Comparison of ENCODE assay signal across 13 cellular contexts in the genomic region with DNA sequence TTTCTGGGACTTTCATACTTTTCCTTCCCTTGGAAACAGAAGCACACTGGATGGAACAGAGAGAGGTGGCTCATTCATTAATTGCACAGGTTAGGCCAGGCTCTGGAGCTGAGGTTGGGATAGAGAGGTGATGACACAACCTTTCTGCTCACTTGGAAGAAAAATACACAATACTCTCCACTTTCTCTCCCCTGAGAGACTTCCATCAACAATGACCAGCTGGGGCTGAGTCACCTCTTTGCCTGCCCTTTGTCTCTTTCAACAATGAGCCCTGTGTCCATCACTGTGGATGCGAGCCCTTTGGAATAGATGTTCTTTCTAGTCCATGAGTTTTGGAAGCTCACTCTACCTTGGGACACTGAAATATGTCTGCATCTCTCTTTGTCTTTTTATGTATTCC. TPM values are rescaled to one million over a fixed set of nuclear protein-coding genes. Genes with fewer than 3 reads are reported as not detected.
DNase-seq lines count a peak whose midpoint lies in the region; ATAC-seq, FAIRE-seq and TF ChIP-seq lines count a peak whose summit lies in the region.
"Had no signal": no experiment of that assay in that cellular context is flagged by ENCODE, and none has a peak within 500 bp of the region (broad histone marks: within the 10 kb centered on the region; RNA-seq: fewer than 3 reads in every experiment).

No MANE protein-coding gene starts in this region.

- no peak overlapping the region for H3K4me3 ChIP-seq in astrocyte of the spinal cord (ENCODE audit: low read depth, low read length)

- no peak for TF ChIP-seq CTCF in astrocyte of the spinal cord (IDR thresholded peaks at IDR 0.05; ENCODE audit: low read depth, low read length)

- no peaks in the 10 kb centered on the region for H3K27me3 Mint-ChIP-seq in activated T-cell treated with anti-CD3 and anti-CD28 coated beads, Interleukin-2, amount 50 U/mL, for 24 hours
- no peaks in the 10 kb centered on the region for H3K27me3 Mint-ChIP-seq in activated T-cell treated with anti-CD3 and anti-CD28 coated beads, Interleukin-2, amount 50 U/mL, for 4 hours (ENCODE audit: low read depth)
- H3K27me3 Mint-ChIP-seq: activated B cell treated with CpG ODN at 0.5 μM for 24 hours; activated naive CD8-positive, alpha-beta T cell treated with anti-CD3 and anti-CD28 coated beads for 36 hours had no signal

- no peak for ATAC-seq in activated T-cell treated with anti-CD3 and anti-CD28 coated beads, Interleukin-2, amount 50 U/mL, for 4 hours
- no peak for ATAC-seq in HG03571 (IDR thresholded peaks at IDR 0.05; ENCODE audit: unreplicated experiment)
- ATAC-seq: right cardiac atrium; stimulated activated naive CD8-positive, alpha-beta T cell treated with anti-CD3 and anti-CD28 coated beads, Interleukin-15, Interleukin-2, amounts not matched to agents 100 U/mL and 50 U/mL, for 24 hours had no signal

- FAIRE-seq in urothelium cell line (lab: Jason Lieb, UNC), result no peak

- no peaks in the 10 kb centered on the region for H3K9me3 Mint-ChIP-seq in activated T-cell treated with anti-CD3 and anti-CD28 coated beads, Interleukin-2, amount 50 U/mL, for 24 hours
- H3K9me3 Mint-ChIP-seq in activated T-cell treated with anti-CD3 and anti-CD28 coated beads, Interleukin-2, amount 50 U/mL, for 4 hours, result no peaks in the 10 kb centered on the region
- H3K9me3 Mint-ChIP-seq: activated B cell treated with CpG ODN at 0.5 μM for 24 hours; activated naive CD8-positive, alpha-beta T cell treated with anti-CD3 and anti-CD28 coated beads for 36 hours had no signal

- no peak overlapping the region for H3K4me3 Mint-ChIP-seq in activated T-cell treated with anti-CD3 and anti-CD28 coated beads, Interleukin-2, amount 50 U/mL, for 24 hours
- no peak overlapping the region for H3K4me3 Mint-ChIP-seq in activated T-cell treated with anti-CD3 and anti-CD28 coated beads, Interleukin-2, amount 50 U/mL, for 4 hours
- H3K4me3 Mint-ChIP-seq: activated B cell treated with CpG ODN at 0.5 μM for 24 hours; activated naive CD8-positive, alpha-beta T cell treated with anti-CD3 and anti-CD28 coated beads for 36 hours had no signal

- in situ Hi-C loops in astrocyte of the spinal cord (cut with HindIII; ENCODE audit: low sequenced_read_pairs), result no loop called here

- peak overlapping the region; percentile 17 for H3K27ac Mint-ChIP-seq in activated T-cell treated with anti-CD3 and anti-CD28 coated beads, Interleukin-2, amount 50 U/mL, for 24 hours
- H3K27ac Mint-ChIP-seq: activated B cell treated with CpG ODN at 0.5 μM for 24 hours; activated naive CD8-positive, alpha-beta T cell treated with anti-CD3 and anti-CD28 coated beads for 36 hours had no signal

- H3K36me3 Mint-ChIP-seq in activated T-cell treated with anti-CD3 and anti-CD28 coated beads, Interleukin-2, amount 50 U/mL, for 24 hours (ENCODE audit: low read depth), result peaks cover 12% of the 10 kb centered on the region
- H3K36me3 Mint-ChIP-seq in activated T-cell treated with anti-CD3 and anti-CD28 coated beads, Interleukin-2, amount 50 U/mL, for 4 hours (ENCODE audit: insufficient read depth), result peaks cover 15% of the 10 kb centered on the region
- H3K36me3 Mint-ChIP-seq: activated naive CD8-positive, alpha-beta T cell treated with anti-CD3 and anti-CD28 coated beads for 36 hours had no signal

- peaks cover 73% of the 10 kb centered on the region for H3K4me1 Mint-ChIP-seq in activated T-cell treated with anti-CD3 and anti-CD28 coated beads, Interleukin-2, amount 50 U/mL, for 24 hours (ENCODE audit: low read depth)
- peaks cover 76% of the 10 kb centered on the region for H3K4me1 Mint-ChIP-seq in activated T-cell treated with anti-CD3 and anti-CD28 coated beads, Interleukin-2, amount 50 U/mL, for 4 hours (ENCODE audit: low read depth)

- no peak for DNase-seq in activated T-cell treated with anti-CD3 and anti-CD28 coated beads, Interleukin-2, amount 50 U/mL, for 24 hours
- DNase-seq in activated T-cell treated with anti-CD3 and anti-CD28 coated beads, Interleukin-2, amount 50 U/mL, for 4 hours, result no peak
- DNase-seq in astrocyte of the spinal cord (ENCODE audit: low read depth, low spot score) (peak; percentile 79), inferior parietal cortex (ENCODE audit: extremely low spot score) (peak; percentile 76), urothelium cell line (ENCODE audit: low spot score) (peak; percentile 71), NCI-H1694 treated with DMSO at 0.1 percent for 48 hours (lab: John Stamatoyannopoulos, UW) (no peak), SHP77 treated with DMSO at 0.1 percent for 48 hours (lab: John Stamatoyannopoulos, UW) (no peak)
- DNase-seq: 8988T; activated B cell treated with CpG ODN at 0.5 μM for 24 hours; activated naive CD8-positive, alpha-beta T cell treated with anti-CD3 and anti-CD28 coated beads for 36 hours; right cardiac atrium; stimulated activated naive CD8-positive, alpha-beta T cell treated with anti-CD3 and anti-CD28 coated beads, Interleukin-15, Interleukin-2, amounts not matched to agents 100 U/mL and 50 U/mL, for 24 hours had no signal

RNA-seq across cellular contexts. Expression of a gene that starts 43.1 kb away (rescaled TPM):
- total RNA-seq in activated T-cell treated with anti-CD3 and anti-CD28 coated beads, Interleukin-2, amount 50 U/mL, for 4 hours, result 10 to 100 TPM in 2 of 3 donors, 1 to 10 TPM in 1; 6.1 to 17.0 (median 12.1) TPM

Comparison
In these comparisons a context has a peak if more than half of its experiments do, and no peak if none do; other contexts are left out.
1. DNase-seq: peak in astrocyte of the spinal cord (single experiment), inferior parietal cortex (single experiment) and urothelium cell line (single experiment); none in activated T-cell treated with anti-CD3 and anti-CD28 coated beads, Interleukin-2, amount 50 U/mL, for 24 hours (single experiment), activated T-cell treated with anti-CD3 and anti-CD28 coated beads, Interleukin-2, amount 50 U/mL, for 4 hours (single experiment), NCI-H1694 treated with DMSO at 0.1 percent for 48 hours (single experiment) and SHP77 treated with DMSO at 0.1 percent for 48 hours (single experiment).